Comparison of ENCODE assay signal across 27 cellular contexts in the genomic region with DNA sequence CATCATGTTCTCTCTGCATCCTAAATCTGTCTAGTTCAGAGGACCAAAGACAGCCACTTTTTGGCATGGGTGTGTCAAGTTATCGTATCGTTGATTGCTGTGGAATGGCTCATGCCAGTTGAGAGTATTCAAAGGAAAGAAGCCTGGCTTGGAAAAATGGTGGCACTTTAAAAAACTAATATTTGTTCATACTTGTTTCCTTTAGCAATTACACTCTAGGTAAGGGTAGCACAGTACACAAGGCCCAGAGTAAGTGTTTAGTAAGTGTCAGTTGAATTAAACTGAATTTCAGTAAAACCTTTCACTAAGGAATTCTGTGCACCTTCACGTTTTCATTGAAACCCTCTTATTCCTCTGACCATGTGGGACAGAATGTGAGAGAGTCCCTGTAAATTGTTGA.
"Had no signal": no experiment of that assay in that cellular context is flagged by ENCODE, and none has a peak within 500 bp of the region (broad histone marks: within the 10 kb centered on the region; RNA-seq: fewer than 3 reads in every experiment).

No MANE protein-coding gene starts in this region.

- H3K4me3 ChIP-seq: colonic mucosa, dorsolateral prefrontal cortex, esophagus squamous epithelium, gastrocnemius medialis, heart left ventricle, hepatocyte, lower lobe of right lung, mucosa of descending colon had no signal

- H3K27ac ChIP-seq: colonic mucosa, epithelial cell of prostate, esophagus squamous epithelium, gastrocnemius medialis, heart left ventricle, hepatocyte, lower lobe of right lung had no signal

- H3K36me3 ChIP-seq: colonic mucosa had no signal

- H3K4me1 ChIP-seq: colonic mucosa, esophagus squamous epithelium, gastrocnemius medialis, heart left ventricle had no signal

- H3K9me3 ChIP-seq: colonic mucosa, esophagus squamous epithelium, gastrocnemius medialis, heart left ventricle, lower lobe of right lung, mucosa of descending colon had no signal

- DNase-seq: colonic mucosa; dermis blood vessel endothelial cell; dorsolateral prefrontal cortex; effector CD4-positive, alpha-beta T cell; effector memory CD4-positive, alpha-beta T cell; erythroblast; esophagus squamous epithelium; foreskin fibroblast; foreskin melanocyte; gastrocnemius medialis; heart left ventricle; hypothalamus; immature natural killer cell; islet precursor cell; kidney; kidney glomerular epithelial cell; left colon; left ventricle myocardium superior; lower lobe of right lung; mesenchymal stem cell; mucosa of descending colon; naive B cell had no signal

- ATAC-seq: esophagus mucosa, gastrocnemius medialis, heart left ventricle, left colon, left lobe of liver, left ventricle myocardium superior, mucosa of descending colon had no signal

- H3K27me3 ChIP-seq: colonic mucosa, dorsolateral prefrontal cortex, esophagus squamous epithelium, gastrocnemius medialis, heart left ventricle, hepatocyte had no signal

- FAIRE-seq: endometrium, kidney had no signal
